8 cellular contexts compared by ENCODE assay signal in the genomic region with DNA sequence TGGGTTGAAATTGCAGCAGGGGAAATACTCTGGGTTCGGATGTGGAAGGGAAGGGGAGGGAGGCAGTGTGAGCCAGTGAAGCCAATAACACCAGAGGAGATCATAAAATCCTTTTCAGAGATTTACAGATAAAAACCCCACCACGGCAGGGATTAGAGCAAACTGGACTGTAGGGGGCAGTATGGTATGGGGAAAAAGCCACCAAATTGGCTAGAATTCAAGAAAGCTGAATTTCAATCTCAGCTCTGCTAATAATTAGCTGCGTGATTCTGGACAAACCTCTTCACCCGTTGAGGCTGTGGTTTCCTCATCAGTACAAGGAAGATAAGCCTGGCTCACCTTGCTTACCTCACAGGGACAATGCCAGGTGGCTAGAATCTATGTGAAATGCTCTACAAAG.
DNase-seq lines count a peak whose midpoint lies in the region; ATAC-seq and TF ChIP-seq lines count a peak whose summit lies in the region.

No MANE protein-coding gene starts in this region.

- peak; percentile 27 for DNase-seq in activated CD4-positive, alpha-beta T cell treated with anti-CD3 and anti-CD28 coated beads for 36 hours
- DNase-seq in activated CD4-positive, alpha-beta T cell treated with anti-CD3 and anti-CD28 coated beads, Interleukin-2, amount 50 U/mL, for 4 hours, result no peak
- peak; percentile 43 to 44 for DNase-seq in PC-9
- DNase-seq in fibroblast of pulmonary artery (ENCODE audit: low read depth), result peak; percentile 59
- no peak for DNase-seq in stomach
- DNase-seq in posterior vena cava (ENCODE audit: low spot score), result no peak

- POLR2A ChIA-PET in activated CD4-positive, alpha-beta T cell treated with anti-CD3 and anti-CD28 coated beads for 36 hours (lab: Charles Lee), result no interaction called here
- POLR2A ChIA-PET in PC-9 (lab: Charles Lee; ENCODE audit: unreplicated experiment), result interaction anchor here (0.6 kb wide), 1 partner anchor 109 kb away, joined by 4 read pairs; no protein-coding TSS in a partner anchor

- no TSS peak for BruUV-seq in PC-9 (replicated peaks; lab: Mats Ljungman, UMichigan)

- intact Hi-C loops in activated CD4-positive, alpha-beta T cell treated with anti-CD3 and anti-CD28 coated beads for 36 hours (cut with DNase I, micrococcal nuclease), result loop anchor here in 1 of 2 experiments (10.0 kb wide), 2 partner anchors 55 to 335 kb away; no protein-coding TSS in a partner anchor
- intact Hi-C loops in PC-9 (cut with micrococcal nuclease; ENCODE audit: unreplicated experiment), result loop anchor here (1.0 to 10.0 kb wide), 4 partner anchors 338 to 1688 kb away; a partner anchor contains a TSS
- intact Hi-C loops in stomach (cut with DNase I; ENCODE audit: low total_unique reads), result no loop called here
- intact Hi-C loops in posterior vena cava (cut with DNase I), result no loop called here

- no peak overlapping the region for H3K27ac Mint-ChIP-seq in activated CD4-positive, alpha-beta T cell treated with anti-CD3 and anti-CD28 coated beads for 36 hours

- no peak overlapping the region for H3K4me3 Mint-ChIP-seq in activated CD4-positive, alpha-beta T cell treated with anti-CD3 and anti-CD28 coated beads for 36 hours

- H3K36me3 Mint-ChIP-seq in activated CD4-positive, alpha-beta T cell treated with anti-CD3 and anti-CD28 coated beads for 36 hours (ENCODE audit: low read depth), result no peaks in the 10 kb centered on the region

- no peaks in the 10 kb centered on the region for H3K4me1 ChIP-seq in PC-9 (replicated peaks; ENCODE audit: insufficient read depth)
- H3K4me1 ChIP-seq in stomach, result no peaks in the 10 kb centered on the region

- peaks cover under 1% of the 10 kb centered on the region for H3K27me3 Mint-ChIP-seq in activated CD4-positive, alpha-beta T cell treated with anti-CD3 and anti-CD28 coated beads for 36 hours

- H3K9me3 ChIP-seq in PC-9 (ENCODE audit: insufficient read depth, low read depth) (no peaks in the 10 kb centered on the region), stomach (no peaks in the 10 kb centered on the region)

- H3K4me2 ChIP-seq in PC-9, result no peak overlapping the region

- H3K27ac ChIP-seq in PC-9, result no peak overlapping the region
- H3K27ac ChIP-seq in stomach, result peak overlapping the region in 1 of 5 donors; percentile 0

- TF ChIP-seq POLR2A in stomach (IDR thresholded peaks at IDR 0.05), result no peak

- WGBS in stomach, 5 donors, result 2 to 5% (median 4%) methylated on average over 4 of the region's 4 CpGs

- TF ChIP-seq CTCF in PC-9 (conservative IDR thresholded peaks at IDR 0.05) (peak; percentile 77), fibroblast of pulmonary artery (IDR thresholded peaks at IDR 0.05; ENCODE audit: low read length, missing control alignments) (peak; percentile 62), stomach (IDR thresholded peaks at IDR 0.05) (peak in 5 of 7 experiments; percentile 19 to 52 (median 27))

- H3K4me3 ChIP-seq in PC-9, result no peak overlapping the region
- H3K4me3 ChIP-seq in fibroblast of pulmonary artery (replicated peaks; ENCODE audit: low read depth, low read length), result no peak overlapping the region
- H3K4me3 ChIP-seq in stomach, result no peak overlapping the region

- H3F3A ChIP-seq in PC-9 (ENCODE audit: insufficient read depth, low read depth), result no peaks in the 10 kb centered on the region

- H4K20me1 ChIP-seq in PC-9 (ENCODE audit: insufficient read depth), result no peaks in the 10 kb centered on the region

- H3K36me3 ChIP-seq in PC-9 (ENCODE audit: low read depth), result no peaks in the 10 kb centered on the region
- H3K36me3 ChIP-seq in stomach, result no peaks in the 10 kb centered on the region

- no peaks in the 10 kb centered on the region for H3K27me3 ChIP-seq in PC-9 (ENCODE audit: insufficient read depth, low read depth)
- peaks cover 0 to 11% (median 0%) of the 10 kb centered on the region in 3 donors for H3K27me3 ChIP-seq in stomach

- CTCF ChIA-PET in activated CD4-positive, alpha-beta T cell treated with anti-CD3 and anti-CD28 coated beads for 36 hours (lab: Charles Lee), result interaction anchor here (0.5 to 1.3 kb wide), 4 partner anchors 16 to 1444 kb away, joined by 3 to 4 read pairs (median 3); no protein-coding TSS in a partner anchor
- CTCF ChIA-PET in PC-9 (lab: Charles Lee), result interaction anchor here (0.7 to 1.2 kb wide), 2 partner anchors 337 to 1185 kb away, joined by 4 to 5 read pairs; no protein-coding TSS in a partner anchor

- H3K79me2 ChIP-seq in PC-9 (ENCODE audit: low read depth), result no peaks in the 10 kb centered on the region

- no peak overlapping the region for H2AFZ ChIP-seq in PC-9

- H3K4me1 Mint-ChIP-seq in activated CD4-positive, alpha-beta T cell treated with anti-CD3 and anti-CD28 coated beads for 36 hours, result no peaks in the 10 kb centered on the region

- TF ChIP-seq EP300 in stomach (IDR thresholded peaks at IDR 0.05), result no peak

- ATAC-seq in activated CD4-positive, alpha-beta T cell treated with anti-CD3 and anti-CD28 coated beads for 36 hours, result no peak
- peak; percentile 54 for ATAC-seq in HG02642 (IDR thresholded peaks at IDR 0.05; ENCODE audit: poor library complexity, unreplicated experiment)
- ATAC-seq in HG03025 (IDR thresholded peaks at IDR 0.05; ENCODE audit: low FRiP score, unreplicated experiment), result no peak

- H3K9me3 Mint-ChIP-seq in activated CD4-positive, alpha-beta T cell treated with anti-CD3 and anti-CD28 coated beads for 36 hours (ENCODE audit: low read depth), result no peaks in the 10 kb centered on the region

- H3K9me2 ChIP-seq in PC-9 (ENCODE audit: insufficient read depth), result no peaks in the 10 kb centered on the region

Comparison
In these comparisons a context has a peak if more than half of its experiments do, and no peak if none do; other contexts are left out.
1. DNase-seq: peak in activated CD4-positive, alpha-beta T cell treated with anti-CD3 and anti-CD28 coated beads for 36 hours (single experiment), PC-9 (2 of 2) and fibroblast of pulmonary artery (single experiment); none in activated CD4-positive, alpha-beta T cell treated with anti-CD3 and anti-CD28 coated beads, Interleukin-2, amount 50 U/mL, for 4 hours (0 of 2), stomach (single experiment) and posterior vena cava (single experiment).
2. CTCF ChIP-seq: peak in every context shown above with its lines; median percentile 77 in PC-9; 62 in fibroblast of pulmonary artery; 27 in stomach.